In genomic region chr3:181633556-181633955, GRCh38 we compare ENCODE assay signal across 29 cellular contexts.
"Had no signal": no experiment of that assay in that cellular context is flagged by ENCODE, and none has a peak within 500 bp of the region (broad histone marks: within the 10 kb centered on the region; RNA-seq: fewer than 3 reads in every experiment).

No MANE protein-coding gene starts in this region.

- H3K36me3 Mint-ChIP-seq: mesothelial cell of epicardium; naive B cell; natural killer cell treated with Interleukin-12 subunit alpha and Interleukin-12 subunit beta and Interleukin-15 and Interleukin-18, amount 100 ng/mL, for 72 hours; stimulated activated naive B cell treated with anti-CD40 and anti-IgM and Interleukin-4, amounts not matched to agents 10 μg/mL and 1 μg/mL and 100 μg/mL, for 72 hours had no signal

- H3K27ac ChIP-seq: esophagus muscularis mucosa, foreskin keratinocyte, gastroesophageal sphincter, heart right ventricle, left lung, prostate gland, thoracic aorta, tibial nerve, upper lobe of left lung had no signal

- H3K27ac Mint-ChIP-seq: mesothelial cell of epicardium; naive B cell; natural killer cell treated with Interleukin-12 subunit alpha and Interleukin-12 subunit beta and Interleukin-15 and Interleukin-18, amount 100 ng/mL, for 72 hours; stimulated activated naive B cell treated with anti-CD40 and anti-IgM and Interleukin-4, amounts not matched to agents 10 μg/mL and 1 μg/mL and 100 μg/mL, for 72 hours; stimulated activated naive CD8-positive, alpha-beta T cell treated with anti-CD3 and anti-CD28 coated beads, Interleukin-15, Interleukin-2, amounts not matched to agents 100 ng/mL and 50 ng/mL, for 24 hours had no signal

- H3K36me3 ChIP-seq: esophagus muscularis mucosa, gastroesophageal sphincter, heart right ventricle, left lung, prostate gland, thoracic aorta, tibial nerve, upper lobe of left lung had no signal

- H3K4me3 ChIP-seq: dorsolateral prefrontal cortex, esophagus muscularis mucosa, gastroesophageal sphincter, heart right ventricle, left lung, mucosa of descending colon, prostate gland, thoracic aorta, tibial nerve, upper lobe of left lung had no signal

- FAIRE-seq: colon, islet of Langerhans, small intestine, urothelium cell line had no signal

- H3K4me1 ChIP-seq: esophagus muscularis mucosa, gastroesophageal sphincter, heart right ventricle, left lung, prostate gland, tibial nerve, upper lobe of left lung had no signal

- DNase-seq: dorsolateral prefrontal cortex; effector CD4-positive, alpha-beta T cell; foreskin keratinocyte; glutamatergic neuron; heart right ventricle; hippocampal formation; left cardiac atrium; left lung; mesenchymal stem cell; mucosa of descending colon; naive B cell; nucleus accumbens; small intestine; stimulated activated CD4-positive, alpha-beta T cell treated with anti-CD3 and anti-CD28 coated beads, Interleukin-15, amount 100 ng/mL, for 24 hours; stimulated activated CD4-positive, alpha-beta T cell treated with anti-CD3 and anti-CD28 coated beads, Interleukin-2, amount 100 ng/mL, for 48 hours; stimulated activated naive B cell treated with anti-CD40 and anti-IgM and Interleukin-4, amounts not matched to agents 10 μg/mL and 1 μg/mL and 100 μg/mL, for 72 hours; upper lobe of left lung had no signal

- H3K4me3 Mint-ChIP-seq: mesothelial cell of epicardium; naive B cell; natural killer cell treated with Interleukin-12 subunit alpha and Interleukin-12 subunit beta and Interleukin-15 and Interleukin-18, amount 100 ng/mL, for 72 hours; stimulated activated naive B cell treated with anti-CD40 and anti-IgM and Interleukin-4, amounts not matched to agents 10 μg/mL and 1 μg/mL and 100 μg/mL, for 72 hours; stimulated activated naive CD8-positive, alpha-beta T cell treated with anti-CD3 and anti-CD28 coated beads, Interleukin-15, Interleukin-2, amounts not matched to agents 100 ng/mL and 50 ng/mL, for 24 hours had no signal

- ATAC-seq: foreskin keratinocyte; gastroesophageal sphincter; heart right ventricle; left cardiac atrium; left lung; mucosa of descending colon; natural killer cell treated with Interleukin-12 subunit alpha and Interleukin-12 subunit beta and Interleukin-15 and Interleukin-18, amount 100 ng/mL, for 72 hours; right cardiac atrium; stimulated activated naive B cell treated with anti-CD40 and anti-IgM and Interleukin-4, amounts not matched to agents 10 μg/mL and 1 μg/mL and 100 μg/mL, for 72 hours had no signal

- H3K9me3 Mint-ChIP-seq: mesothelial cell of epicardium; stimulated activated naive B cell treated with anti-CD40 and anti-IgM and Interleukin-4, amounts not matched to agents 10 μg/mL and 1 μg/mL and 100 μg/mL, for 72 hours had no signal

- H3K27me3 Mint-ChIP-seq: natural killer cell treated with Interleukin-12 subunit alpha and Interleukin-12 subunit beta and Interleukin-15 and Interleukin-18, amount 100 ng/mL, for 72 hours; stimulated activated naive CD8-positive, alpha-beta T cell treated with anti-CD3 and anti-CD28 coated beads, Interleukin-15, Interleukin-2, amounts not matched to agents 100 ng/mL and 50 ng/mL, for 24 hours had no signal

- H3K9me3 ChIP-seq: esophagus muscularis mucosa, gastroesophageal sphincter, heart right ventricle, left lung, mucosa of descending colon, prostate gland, thoracic aorta, tibial nerve, upper lobe of left lung had no signal

- H3K4me1 Mint-ChIP-seq: naive B cell; stimulated activated naive B cell treated with anti-CD40 and anti-IgM and Interleukin-4, amounts not matched to agents 10 μg/mL and 1 μg/mL and 100 μg/mL, for 72 hours had no signal

- H3K27me3 ChIP-seq: dorsolateral prefrontal cortex, esophagus muscularis mucosa, foreskin keratinocyte, gastroesophageal sphincter, heart right ventricle, left lung, tibial nerve, upper lobe of left lung had no signal
